9 cellular contexts compared by ENCODE assay signal in the genomic region with DNA sequence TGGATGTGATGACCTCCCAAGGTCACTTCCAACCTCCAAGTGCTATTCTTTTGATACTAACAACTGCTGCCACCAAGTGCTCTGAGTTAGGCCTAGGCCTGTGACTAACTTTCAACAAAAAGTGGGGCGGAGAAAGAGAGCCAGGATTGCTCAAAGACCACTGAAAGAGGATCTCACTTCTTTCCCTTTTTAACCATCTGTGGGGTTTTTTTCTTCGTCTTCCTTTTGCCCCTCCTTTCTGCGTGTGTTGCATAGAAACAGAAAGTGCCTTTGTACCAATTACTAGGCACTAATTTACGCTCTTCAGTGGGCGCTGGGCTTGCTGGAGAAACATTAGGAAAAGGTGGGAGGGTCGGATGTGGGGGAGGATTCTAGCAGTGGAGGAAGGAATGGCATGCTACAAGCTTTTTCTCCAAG. TPM values are rescaled to one million over a fixed set of nuclear protein-coding genes. Genes with fewer than 3 reads are reported as not detected.
A peak's percentile ranks its signal among the peaks of the same experiment; 100 is the strongest.
DNase-seq lines count a peak whose midpoint lies in the region; ATAC-seq and TF ChIP-seq lines count a peak whose summit lies in the region.
"Had no signal": no experiment of that assay in that cellular context is flagged by ENCODE, and none has a peak within 500 bp of the region (broad histone marks: within the 10 kb centered on the region; RNA-seq: fewer than 3 reads in every experiment).

No MANE protein-coding gene starts in this region.

- H3K4me3 ChIP-seq in HEK293 (ENCODE audit: low read depth, low read length) (no peak overlapping the region), BE2C (ENCODE audit: low read depth, low read length) (no peak overlapping the region)
- H3K4me3 ChIP-seq: A549 had no signal

- no peak overlapping the region for H3K27ac ChIP-seq in HEK293 (ENCODE audit: extremely low read depth, low read depth, low read length)
- H3K27ac ChIP-seq: A549 had no signal

- no peak for TF ChIP-seq CTCF in HEK293 (tag by site-specific recombination; IDR thresholded peaks at IDR 0.05)
- no peak for TF ChIP-seq CTCF in BE2C (IDR thresholded peaks at IDR 0.05; ENCODE audit: low read depth, low read length)

- H3K4me3 Mint-ChIP-seq in central memory CD8-positive, alpha-beta T cell, result peak overlapping the region; percentile 72

- ATAC-seq in central memory CD8-positive, alpha-beta T cell (replicated peaks; ENCODE audit: extremely low read depth, poor library complexity, severe bottlenecking), result peak; percentile 39

- no peaks in the 10 kb centered on the region for H3K27me3 ChIP-seq in BE2C

- H3K4me1 ChIP-seq in HEK293 (ENCODE audit: control insufficient read depth, insufficient read depth, low read length) (peaks cover 25% of the 10 kb centered on the region), BE2C (no peaks in the 10 kb centered on the region; the same call in none of the 2 replicates)
- H3K4me1 ChIP-seq: A549 had no signal

- H3K36me3 Mint-ChIP-seq in central memory CD8-positive, alpha-beta T cell (ENCODE audit: insufficient read depth), result peaks cover 11% of the 10 kb centered on the region

- H3K9me3 ChIP-seq in HEK293 (ENCODE audit: control insufficient read depth, insufficient read depth, low read depth, low read length) (no peaks in the 10 kb centered on the region), BE2C (no peaks in the 10 kb centered on the region)
- H3K9me3 ChIP-seq: A549 had no signal

- H3K36me3 ChIP-seq in HEK293 (ENCODE audit: control insufficient read depth in 2 of 2, insufficient read depth in 1 of 2, low read length in 2 of 2) (no peaks in the 10 kb centered on the region), BE2C (no peaks in the 10 kb centered on the region)

- H3K27me3 Mint-ChIP-seq in central memory CD8-positive, alpha-beta T cell, result no peaks in the 10 kb centered on the region

- DNase-seq in NCI-H1436 treated with DMSO at 0.1 percent for 48 hours (lab: John Stamatoyannopoulos, UW) (peak; percentile 32), NCI-H1436 (lab: John Stamatoyannopoulos, UW) (no peak), NCI-H2171 treated with DMSO at 0.1 percent for 48 hours (lab: John Stamatoyannopoulos, UW) (peak; percentile 82), myocyte (ENCODE audit: low read depth) (peak; percentile 75), BE2C (no peak), ureter (ENCODE audit: low spot score) (no peak)
- no peak for DNase-seq in central memory CD8-positive, alpha-beta T cell (ENCODE audit: low spot score in 2 of 2)

- CTCF ChIA-PET in HEK293 (lab: Yijun Ruan, JAX), result interaction anchor here (0.6 to 3.1 kb wide), 4 partner anchors 12 to 113 kb away, joined by 3 to 11 read pairs (median 4); no protein-coding TSS in a partner anchor

- no peaks in the 10 kb centered on the region for H3K9me3 Mint-ChIP-seq in central memory CD8-positive, alpha-beta T cell

- H3K27ac Mint-ChIP-seq in central memory CD8-positive, alpha-beta T cell (ENCODE audit: low read depth), result peak overlapping the region; percentile 91

- H3K4me1 Mint-ChIP-seq in central memory CD8-positive, alpha-beta T cell, result peaks cover 70% of the 10 kb centered on the region

- POLR2A ChIA-PET in HEK293 (lab: Yijun Ruan, JAX), result no interaction called here

TF ChIP-seq in HEK293, 187 proteins besides CTCF, POLR2A, EP300 and RAD21:
- TF ChIP-seq ZFHX2 (tag by site-specific recombination; conservative IDR thresholded peaks at IDR 0.05), result peak; percentile 92
- TF ChIP-seq ZNF341 (tag by site-specific recombination; IDR thresholded peaks at IDR 0.05; ENCODE audit: low read depth), result peak; percentile 26; the same call in 1 of the 2 replicates
- no peak for TF ChIP-seq YY1 (tag by site-specific recombination; IDR thresholded peaks at IDR 0.05)
- TF ChIP-seq ZNF335 (tag by site-specific recombination; conservative IDR thresholded peaks at IDR 0.05), result no peak
- TF ChIP-seq ZNF266 (tag by site-specific recombination; IDR thresholded peaks at IDR 0.05; ENCODE audit: low read depth), result no peak
- no peak for TF ChIP-seq ZNF768 (tag by site-specific recombination; IDR thresholded peaks at IDR 0.05)
- TF ChIP-seq ZNF548 (tag by site-specific recombination; IDR thresholded peaks at IDR 0.05), result no peak
- no peak for TF ChIP-seq KLF7 (tag by site-specific recombination; IDR thresholded peaks at IDR 0.05; ENCODE audit: borderline replicate concordance)
- no peak for TF ChIP-seq ZNF169 (tag by site-specific recombination; IDR thresholded peaks at IDR 0.05)
- TF ChIP-seq EGR2 (tag by site-specific recombination; IDR thresholded peaks at IDR 0.05; ENCODE audit: low read depth), result peak; percentile 93
- peak; percentile 20; the same call in 1 of the 2 replicates for TF ChIP-seq PRDM1 (tag by site-specific recombination; IDR thresholded peaks at IDR 0.05)
- no peak for TF ChIP-seq ZNF214 (tag by site-specific recombination; IDR thresholded peaks at IDR 0.05; ENCODE audit: borderline replicate concordance)
- TF ChIP-seq PRDM6 (tag by site-specific recombination; IDR thresholded peaks at IDR 0.05), result no peak
- TF ChIP-seq, protein P1, sequence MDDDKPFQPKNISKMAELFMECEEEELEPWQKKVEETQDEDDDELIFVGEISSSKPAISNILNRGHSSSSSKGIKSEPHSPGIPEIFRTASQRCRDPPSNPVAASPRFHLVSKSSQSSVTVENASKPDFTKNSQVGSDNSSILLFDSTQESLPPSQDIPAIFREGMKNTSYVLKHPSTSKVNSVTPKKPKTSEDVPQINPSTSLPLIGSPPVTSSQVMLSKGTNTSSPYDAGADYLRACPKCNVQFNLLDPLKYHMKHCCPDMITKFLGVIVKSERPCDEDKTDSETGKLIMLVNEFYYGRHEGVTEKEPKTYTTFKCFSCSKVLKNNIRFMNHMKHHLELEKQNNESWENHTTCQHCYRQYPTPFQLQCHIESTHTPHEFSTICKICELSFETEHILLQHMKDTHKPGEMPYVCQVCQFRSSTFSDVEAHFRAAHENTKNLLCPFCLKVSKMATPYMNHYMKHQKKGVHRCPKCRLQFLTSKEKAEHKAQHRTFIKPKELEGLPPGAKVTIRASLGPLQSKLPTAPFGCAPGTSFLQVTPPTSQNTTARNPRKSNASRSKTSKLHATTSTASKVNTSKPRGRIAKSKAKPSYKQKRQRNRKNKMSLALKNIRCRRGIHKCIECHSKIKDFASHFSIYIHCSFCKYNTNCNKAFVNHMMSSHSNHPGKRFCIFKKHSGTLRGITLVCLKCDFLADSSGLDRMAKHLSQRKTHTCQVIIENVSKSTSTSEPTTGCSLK (tag by site-specific recombination; IDR thresholded peaks at IDR 0.05), result no peak
- TF ChIP-seq ZNF274 (IDR thresholded peaks at IDR 0.05; ENCODE audit: low read length), result no peak
- TF ChIP-seq ZNF274 (tag by site-specific recombination; IDR thresholded peaks at IDR 0.05; ENCODE audit: borderline replicate concordance), result no peak
- TF ChIP-seq ZNF510 (tag by site-specific recombination; IDR thresholded peaks at IDR 0.05; ENCODE audit: insufficient replicate concordance), result no peak
- no peak for TF ChIP-seq ZNF292 (tag by site-specific recombination; IDR thresholded peaks at IDR 0.05; ENCODE audit: borderline replicate concordance, low read depth)
- TF ChIP-seq ZNF302 (tag by site-specific recombination; IDR thresholded peaks at IDR 0.05; ENCODE audit: low read depth), result no peak

RNA-seq across cellular contexts. Expression of gene KLF9, which starts 8.0 kb away (rescaled TPM):
- total RNA-seq in myocyte (29.8 and 30.6 TPM in 2 replicates), ureter (64.5 TPM)
- polyA plus RNA-seq in myocyte (2012), result 5.1 TPM
- polyA plus RNA-seq in BE2C (2012; ENCODE audit: insufficient read depth, insufficient read length, low read depth), result 5.1 TPM

Comparison
In these comparisons a context has a peak if more than half of its experiments do, and no peak if none do; other contexts are left out.
1. DNase-seq: peak in NCI-H1436 treated with DMSO at 0.1 percent for 48 hours (single experiment), NCI-H2171 treated with DMSO at 0.1 percent for 48 hours (single experiment) and myocyte (single experiment); none in NCI-H1436 (single experiment), central memory CD8-positive, alpha-beta T cell (0 of 2), BE2C (single experiment) and ureter (single experiment).